Comparison of ENCODE assay signal across 1 cellular context in genomic region chr2:135530313-135531230, GRCh38.
TF ChIP-seq lines count a peak whose summit lies in the region.

TSS of gene ZRANB3 (minus strand) at chr2:135531218.

TF ChIP-seq in HepG2, 621 proteins besides CTCF, POLR2A, EP300 and RAD21 (continued from another document):
- no peak; the same call in 1 of the 2 replicates for TF ChIP-seq HNF1A (IDR thresholded peaks at IDR 0.05; ENCODE audit: low read depth)
- TF ChIP-seq HNF1A (CRISPR knock-in tag; IDR thresholded peaks at IDR 0.05; ENCODE audit: borderline replicate concordance), result peak; percentile 36; the same call in 1 of the 2 replicates
- TF ChIP-seq CREB1 (IDR thresholded peaks at IDR 0.05), result peak; percentile 90
- peak; percentile 98 for TF ChIP-seq CREB1 (CRISPR knock-in tag; IDR thresholded peaks at IDR 0.05)
- no peak for TF ChIP-seq FLYWCH1 (CRISPR knock-in tag; IDR thresholded peaks at IDR 0.05)
- TF ChIP-seq MED1 (CRISPR knock-in tag; IDR thresholded peaks at IDR 0.05), result peak; percentile 34; the same call in 1 of the 2 replicates
- TF ChIP-seq TBP (CRISPR knock-in tag; IDR thresholded peaks at IDR 0.05), result no peak
- TF ChIP-seq ZNF20 (CRISPR knock-in tag; IDR thresholded peaks at IDR 0.05), result no peak
- TF ChIP-seq GZF1 (CRISPR knock-in tag; IDR thresholded peaks at IDR 0.05), result no peak
- TF ChIP-seq TRIM22 (IDR thresholded peaks at IDR 0.05), result no peak
- no peak; the same call in none of the 2 replicates for TF ChIP-seq SSRP1 (CRISPR knock-in tag; IDR thresholded peaks at IDR 0.05)
- 0 out of 2 replicates have a peak, but pooled peaks have one; percentile 51 for TF ChIP-seq STAT5B (CRISPR knock-in tag; IDR thresholded peaks at IDR 0.05)
- peak; percentile 94 for TF ChIP-seq ARID4A (CRISPR knock-in tag; IDR thresholded peaks at IDR 0.05; ENCODE audit: borderline replicate concordance)
- no peak for TF ChIP-seq ZNF589 (CRISPR knock-in tag; conservative IDR thresholded peaks at IDR 0.05)
- TF ChIP-seq RXRA (CRISPR knock-in tag; IDR thresholded peaks at IDR 0.05), result no peak
- 0 out of 2 replicates have a peak, but pooled peaks have one; percentile 58 for TF ChIP-seq CENPBD1 (CRISPR knock-in tag; IDR thresholded peaks at IDR 0.05; ENCODE audit: borderline replicate concordance, low read depth)
- no peak for TF ChIP-seq ZBTB3 (CRISPR knock-in tag; IDR thresholded peaks at IDR 0.05; ENCODE audit: borderline replicate concordance, low read depth)
- TF ChIP-seq ZNF800 (CRISPR knock-in tag; IDR thresholded peaks at IDR 0.05), result peak; percentile 82; the same call in 1 of the 2 replicates
- TF ChIP-seq TERF1 (CRISPR knock-in tag; IDR thresholded peaks at IDR 0.05), result no peak
- TF ChIP-seq IRF9 (CRISPR knock-in tag; IDR thresholded peaks at IDR 0.05; ENCODE audit: borderline replicate concordance), result no peak
- no peak; the same call in none of the 2 replicates for TF ChIP-seq CEBPG (CRISPR knock-in tag; IDR thresholded peaks at IDR 0.05)
- no peak for TF ChIP-seq MAFG (CRISPR knock-in tag; IDR thresholded peaks at IDR 0.05)
- no peak for TF ChIP-seq ZNF335 (CRISPR knock-in tag; IDR thresholded peaks at IDR 0.05)
- peak; percentile 40; the same call in 1 of the 2 replicates for TF ChIP-seq IKZF5 (CRISPR knock-in tag; IDR thresholded peaks at IDR 0.05)
- TF ChIP-seq RNF2 (conservative IDR thresholded peaks at IDR 0.05; ENCODE audit: low read depth), result 0 out of 2 replicates have a peak, but pooled peaks have one; percentile 33
- no peak; the same call in 1 of the 2 replicates for TF ChIP-seq REL (CRISPR knock-in tag; conservative IDR thresholded peaks at IDR 0.05)
- peak; percentile 51; the same call in 1 of the 2 replicates for TF ChIP-seq ZKSCAN8 (CRISPR knock-in tag; IDR thresholded peaks at IDR 0.05; ENCODE audit: borderline replicate concordance)
